In the genomic region with DNA sequence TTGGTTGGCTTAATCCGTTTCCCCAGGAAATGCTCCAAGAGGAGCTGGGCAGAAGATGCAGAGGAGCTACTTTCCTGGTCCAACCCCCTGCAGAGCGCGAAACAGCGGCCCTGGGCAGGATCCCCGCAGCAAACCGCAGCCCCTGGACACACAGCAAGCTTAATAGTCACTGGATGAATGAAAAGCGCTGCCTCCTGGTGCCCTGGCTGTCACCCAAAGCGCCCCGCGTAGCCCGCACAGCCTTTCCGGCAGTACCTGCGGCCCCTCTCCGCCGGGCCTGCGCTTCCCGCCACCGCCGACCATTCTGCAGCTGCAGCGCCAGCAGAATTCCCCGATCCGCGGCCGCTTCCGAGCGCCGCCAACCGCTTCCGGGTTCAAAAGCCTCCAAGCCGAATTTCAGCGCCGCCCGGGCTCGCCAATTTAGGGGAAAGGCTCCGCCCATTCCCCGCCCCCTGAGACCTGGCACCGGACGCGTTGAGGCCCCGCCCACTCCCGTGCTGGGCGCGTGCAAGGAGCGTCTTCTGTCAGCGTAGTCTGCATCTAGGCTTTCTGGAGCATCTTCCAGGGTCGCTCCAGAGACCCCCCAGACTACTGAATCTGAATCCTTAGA, we compare ENCODE assay signal across 8 cellular contexts. TPM values are rescaled to one million over a fixed set of nuclear protein-coding genes. Genes with fewer than 3 reads are reported as not detected.
DNase-seq lines count a peak whose midpoint lies in the region; ATAC-seq, FAIRE-seq and TF ChIP-seq lines count a peak whose summit lies in the region.

TSS of gene HPF1 (minus strand) at position 370 of the 610 bp plus-strand sequence. CDS start at position 303, 67 bp downstream.

- H3K9me3 ChIP-seq in iPS-20b (ENCODE audit: insufficient read depth, low read depth, low read length), result no peaks in the 10 kb centered on the region
- no peaks in the 10 kb centered on the region for H3K9me3 ChIP-seq in smooth muscle cell (replicated peaks; ENCODE audit: low read depth)

- peaks cover 32% of the 10 kb centered on the region for H3K79me2 ChIP-seq in smooth muscle cell (ENCODE audit: low read depth)

- H3K27ac ChIP-seq in iPS-20b (ENCODE audit: low read length), result peak within 1 kb of the TSS; percentile 44
- no peak within 1 kb of the TSS for H3K27ac ChIP-seq in smooth muscle cell (ENCODE audit: low read depth)

- peaks cover 8% of the 10 kb centered on the region for H3F3A ChIP-seq in smooth muscle cell (ENCODE audit: low read depth)

- TF ChIP-seq CTCF in WI38 (IDR thresholded peaks at IDR 0.05; ENCODE audit: low read depth, low read length), result no peak
- TF ChIP-seq CTCF in bronchial epithelial cell (IDR thresholded peaks at IDR 0.05; ENCODE audit: insufficient read depth, low read length, severe bottlenecking), result no peak
- TF ChIP-seq CTCF in smooth muscle cell (IDR thresholded peaks at IDR 0.05; ENCODE audit: borderline replicate concordance, insufficient read depth, poor library complexity, severe bottlenecking), result no peak

- H2AFZ ChIP-seq in smooth muscle cell (ENCODE audit: low read depth), result peak within 1 kb of the TSS; percentile 89

- H3K4me1 ChIP-seq in iPS-20b (ENCODE audit: insufficient read depth, low read length) (peaks cover 16% of the 10 kb centered on the region; the same call in 1 of the 2 replicates), smooth muscle cell (ENCODE audit: low read depth) (peaks cover 9% of the 10 kb centered on the region)

- H3K36me3 ChIP-seq in bronchial epithelial cell (ENCODE audit: control insufficient read depth, insufficient read depth, low read length), result no peaks in the 10 kb centered on the region
- peaks cover 1% of the 10 kb centered on the region for H3K36me3 ChIP-seq in iPS-20b (ENCODE audit: insufficient read depth, low read depth, low read length)
- H3K36me3 ChIP-seq in smooth muscle cell (ENCODE audit: low read depth), result no peaks in the 10 kb centered on the region

- H4K20me1 ChIP-seq in smooth muscle cell (ENCODE audit: low read depth), result no peaks in the 10 kb centered on the region

- peak within 1 kb of the TSS; percentile 96 for H3K4me2 ChIP-seq in smooth muscle cell

- H3K27me3 ChIP-seq in bronchial epithelial cell (ENCODE audit: control insufficient read depth, insufficient read depth, low read length) (no peaks in the 10 kb centered on the region), iPS-20b (ENCODE audit: insufficient read depth, low read length) (peaks cover 3% of the 10 kb centered on the region; the same call in 1 of the 2 replicates), smooth muscle cell (ENCODE audit: low read depth) (no peaks in the 10 kb centered on the region)

- FAIRE-seq in bronchial epithelial cell (lab: Jason Lieb, UNC), result no peak

- H3K4me3 ChIP-seq in WI38 (ENCODE audit: low read depth, low read length), result peak within 1 kb of the TSS; percentile 94
- peak within 1 kb of the TSS; percentile 85 for H3K4me3 ChIP-seq in bronchial epithelial cell (ENCODE audit: low read depth, low read length)
- peak within 1 kb of the TSS; percentile 94 for H3K4me3 ChIP-seq in iPS-20b (ENCODE audit: low read length)
- H3K4me3 ChIP-seq in smooth muscle cell, result peak within 1 kb of the TSS; percentile 75

- under 1% methylated on average over 39 of the region's 46 CpGs for WGBS in smooth muscle cell (ENCODE audit: low lambda C conversion rate)

- in situ Hi-C loops in ACHN (cut with HindIII; ENCODE audit: low pct_ligation_motif_present, low pct_unique_long_range_greater_than_20kb, low sequenced_read_pairs), result no loop called here

- DNase-seq in ACHN, result peak; percentile 85
- DNase-seq in NCI-H2196 treated with DMSO at 0.1 percent for 48 hours (lab: John Stamatoyannopoulos, UW; ENCODE audit: unreplicated experiment), result peak; percentile 73
- DNase-seq in bronchial epithelial cell (ENCODE audit: low read depth), result peak; percentile 80
- peak; percentile 64 for DNase-seq in smooth muscle cell (lab: John Stamatoyannopoulos, UW; ENCODE audit: unreplicated experiment)

- H3K9ac ChIP-seq in iPS-20b (ENCODE audit: low read depth, low read length) (peak within 1 kb of the TSS; percentile 92), smooth muscle cell (ENCODE audit: low read depth) (peak within 1 kb of the TSS; percentile 38)

- ATAC-seq in GM18870 (IDR thresholded peaks at IDR 0.05; ENCODE audit: unreplicated experiment) (peak; percentile 91), HG03135 (IDR thresholded peaks at IDR 0.05; ENCODE audit: unreplicated experiment) (peak; percentile 94)

RNA-seq across cellular contexts. Expression of gene HPF1, which starts in this region (rescaled TPM):
- total RNA-seq in bronchial epithelial cell, result 9.9 and 14.2 TPM in 2 replicates
- 50.9 and 53.9 TPM in 2 replicates for total RNA-seq in smooth muscle cell
- polyA plus RNA-seq in smooth muscle cell, result 34.1 and 43.9 TPM in 2 replicates
